10 cellular contexts compared by ENCODE assay signal in the genomic region with DNA sequence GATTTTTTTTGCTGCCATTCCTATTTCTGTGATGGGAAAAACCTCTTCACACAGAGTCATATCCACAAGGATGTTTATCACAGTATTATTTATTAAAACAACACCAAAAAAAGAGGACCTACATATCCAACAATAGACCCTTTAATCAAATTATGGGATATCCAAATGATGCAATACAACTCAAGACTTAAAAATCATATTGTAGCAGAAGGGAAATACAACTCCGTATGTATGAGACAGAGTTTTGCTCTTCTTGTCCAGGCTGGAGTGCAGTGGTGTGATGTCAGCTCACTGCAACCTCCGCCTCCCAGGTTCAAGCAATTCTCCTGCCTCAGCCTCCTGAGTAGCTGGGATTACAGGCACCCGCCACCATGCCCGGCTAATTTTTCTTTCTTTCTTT. TPM values are rescaled to one million over a fixed set of nuclear protein-coding genes. Genes with fewer than 3 reads are reported as not detected.
"Had no signal": no experiment of that assay in that cellular context is flagged by ENCODE, and none has a peak within 500 bp of the region (broad histone marks: within the 10 kb centered on the region; RNA-seq: fewer than 3 reads in every experiment).

No MANE protein-coding gene starts in this region.

RNA-seq across cellular contexts. Expression of gene PROX2, which starts 57.0 kb away (rescaled TPM):
- total RNA-seq: cardiac muscle cell, colonic mucosa, fibroblast of lung, fibroblast of villous mesenchyme, kidney epithelial cell, omental fat pad, subcutaneous adipose tissue, thoracic aorta, vagina had no signal
- polyA plus RNA-seq: adipose tissue had no signal
